1 cellular context compared by ENCODE assay signal in the genomic region with DNA sequence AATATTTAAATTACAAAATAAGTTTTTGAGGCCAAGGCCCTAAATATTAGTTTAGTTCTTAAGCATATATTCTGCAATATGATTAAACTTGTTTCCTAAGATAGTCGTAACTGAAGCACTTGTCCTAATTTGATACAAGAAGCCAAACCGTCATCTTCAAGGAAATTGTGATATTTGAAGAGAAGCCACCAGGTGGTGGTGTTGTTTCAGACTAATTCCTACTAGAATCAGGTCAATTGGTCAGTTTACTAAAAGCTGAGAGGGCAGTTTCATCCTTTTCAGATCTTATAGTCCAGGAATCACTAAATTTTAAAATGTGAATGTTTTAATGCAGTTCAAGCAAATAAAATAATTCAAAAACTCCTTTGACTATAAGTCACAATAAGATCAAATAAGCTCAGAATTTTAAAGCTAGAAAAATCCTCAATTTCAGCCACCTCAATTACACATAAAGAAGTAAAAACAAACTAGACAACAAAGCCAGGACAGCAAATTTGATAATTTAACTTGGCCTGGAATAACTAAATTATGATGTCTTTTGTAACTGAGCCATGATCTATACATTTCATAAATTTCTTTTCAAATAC.
TF ChIP-seq lines count a peak whose summit lies in the region.

No MANE protein-coding gene starts in this region.

TF ChIP-seq in HepG2, 621 proteins besides CTCF, POLR2A, EP300 and RAD21 (continued from another document and continues in another):
- TF ChIP-seq, protein P1, sequence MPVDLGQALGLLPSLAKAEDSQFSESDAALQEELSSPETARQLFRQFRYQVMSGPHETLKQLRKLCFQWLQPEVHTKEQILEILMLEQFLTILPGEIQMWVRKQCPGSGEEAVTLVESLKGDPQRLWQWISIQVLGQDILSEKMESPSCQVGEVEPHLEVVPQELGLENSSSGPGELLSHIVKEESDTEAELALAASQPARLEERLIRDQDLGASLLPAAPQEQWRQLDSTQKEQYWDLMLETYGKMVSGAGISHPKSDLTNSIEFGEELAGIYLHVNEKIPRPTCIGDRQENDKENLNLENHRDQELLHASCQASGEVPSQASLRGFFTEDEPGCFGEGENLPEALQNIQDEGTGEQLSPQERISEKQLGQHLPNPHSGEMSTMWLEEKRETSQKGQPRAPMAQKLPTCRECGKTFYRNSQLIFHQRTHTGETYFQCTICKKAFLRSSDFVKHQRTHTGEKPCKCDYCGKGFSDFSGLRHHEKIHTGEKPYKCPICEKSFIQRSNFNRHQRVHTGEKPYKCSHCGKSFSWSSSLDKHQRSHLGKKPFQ (CRISPR knock-in tag; IDR thresholded peaks at IDR 0.05; ENCODE audit: insufficient replicate concordance), result no peak
- TF ChIP-seq ZNF337 (CRISPR knock-in tag; IDR thresholded peaks at IDR 0.05; ENCODE audit: borderline replicate concordance, low read depth) (no peak), MAFF (IDR thresholded peaks at IDR 0.05; ENCODE audit: low read depth, low read length) (peak; percentile 78), ZBTB8A (CRISPR knock-in tag; IDR thresholded peaks at IDR 0.05; ENCODE audit: borderline replicate concordance, low read depth) (no peak), HNRNPUL1 (IDR thresholded peaks at IDR 0.05; ENCODE audit: low read depth, low read length) (no peak), XBP1 (CRISPR knock-in tag; IDR thresholded peaks at IDR 0.05) (no peak), POLR2AphosphoS5 (IDR thresholded peaks at IDR 0.05; ENCODE audit: low read depth, low read length) (no peak), ZNF382 (CRISPR knock-in tag; IDR thresholded peaks at IDR 0.05; ENCODE audit: borderline replicate concordance) (no peak), IKZF1 (IDR thresholded peaks at IDR 0.05) (no peak), SMC3 (IDR thresholded peaks at IDR 0.05; ENCODE audit: low read length) (peak; percentile 62), NRL (CRISPR knock-in tag; IDR thresholded peaks at IDR 0.05; ENCODE audit: borderline replicate concordance) (no peak), FOXA3 (CRISPR knock-in tag; IDR thresholded peaks at IDR 0.05) (peak; percentile 10; the same call in 1 of the 2 replicates), JUNB (CRISPR knock-in tag; IDR thresholded peaks at IDR 0.05; ENCODE audit: borderline replicate concordance) (no peak), PAF1 (CRISPR knock-in tag; IDR thresholded peaks at IDR 0.05) (no peak), SETDB1 (CRISPR knock-in tag; IDR thresholded peaks at IDR 0.05; ENCODE audit: borderline replicate concordance) (no peak), ZZZ3 (CRISPR knock-in tag; IDR thresholded peaks at IDR 0.05; ENCODE audit: borderline replicate concordance) (no peak), ZNF513 (CRISPR knock-in tag; conservative IDR thresholded peaks at IDR 0.05) (no peak), ZNF83 (CRISPR knock-in tag; IDR thresholded peaks at IDR 0.05; ENCODE audit: borderline replicate concordance) (no peak), ZNF550 (CRISPR knock-in tag; IDR thresholded peaks at IDR 0.05; ENCODE audit: borderline replicate concordance) (no peak), ZSCAN22 (CRISPR knock-in tag; IDR thresholded peaks at IDR 0.05) (no peak), ZNF878 (CRISPR knock-in tag; IDR thresholded peaks at IDR 0.05) (no peak), KLF6 (CRISPR knock-in tag; IDR thresholded peaks at IDR 0.05) (no peak), ZNF776 (CRISPR knock-in tag; IDR thresholded peaks at IDR 0.05) (no peak), EHMT2 (IDR thresholded peaks at IDR 0.05; ENCODE audit: borderline replicate concordance, low read depth, low read length) (no peak), KDM5B (CRISPR knock-in tag; IDR thresholded peaks at IDR 0.05; ENCODE audit: borderline replicate concordance) (no peak), ZNF431 (CRISPR knock-in tag; IDR thresholded peaks at IDR 0.05; ENCODE audit: borderline replicate concordance, low read depth) (no peak), GLI4 (CRISPR knock-in tag; IDR thresholded peaks at IDR 0.05; ENCODE audit: borderline replicate concordance) (no peak), MAFK (conservative IDR thresholded peaks at IDR 0.05 in 1 of 2, IDR thresholded peaks at IDR 0.05 in 1 of 2; ENCODE audit: low read length in 2 of 2) (peak; percentile 69 to 76)
- TF ChIP-seq, protein P2, sequence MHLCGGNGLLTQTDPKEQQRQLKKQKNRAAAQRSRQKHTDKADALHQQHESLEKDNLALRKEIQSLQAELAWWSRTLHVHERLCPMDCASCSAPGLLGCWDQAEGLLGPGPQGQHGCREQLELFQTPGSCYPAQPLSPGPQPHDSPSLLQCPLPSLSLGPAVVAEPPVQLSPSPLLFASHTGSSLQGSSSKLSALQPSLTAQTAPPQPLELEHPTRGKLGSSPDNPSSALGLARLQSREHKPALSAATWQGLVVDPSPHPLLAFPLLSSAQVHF (CRISPR knock-in tag; IDR thresholded peaks at IDR 0.05), result no peak
- TF ChIP-seq, protein P3, sequence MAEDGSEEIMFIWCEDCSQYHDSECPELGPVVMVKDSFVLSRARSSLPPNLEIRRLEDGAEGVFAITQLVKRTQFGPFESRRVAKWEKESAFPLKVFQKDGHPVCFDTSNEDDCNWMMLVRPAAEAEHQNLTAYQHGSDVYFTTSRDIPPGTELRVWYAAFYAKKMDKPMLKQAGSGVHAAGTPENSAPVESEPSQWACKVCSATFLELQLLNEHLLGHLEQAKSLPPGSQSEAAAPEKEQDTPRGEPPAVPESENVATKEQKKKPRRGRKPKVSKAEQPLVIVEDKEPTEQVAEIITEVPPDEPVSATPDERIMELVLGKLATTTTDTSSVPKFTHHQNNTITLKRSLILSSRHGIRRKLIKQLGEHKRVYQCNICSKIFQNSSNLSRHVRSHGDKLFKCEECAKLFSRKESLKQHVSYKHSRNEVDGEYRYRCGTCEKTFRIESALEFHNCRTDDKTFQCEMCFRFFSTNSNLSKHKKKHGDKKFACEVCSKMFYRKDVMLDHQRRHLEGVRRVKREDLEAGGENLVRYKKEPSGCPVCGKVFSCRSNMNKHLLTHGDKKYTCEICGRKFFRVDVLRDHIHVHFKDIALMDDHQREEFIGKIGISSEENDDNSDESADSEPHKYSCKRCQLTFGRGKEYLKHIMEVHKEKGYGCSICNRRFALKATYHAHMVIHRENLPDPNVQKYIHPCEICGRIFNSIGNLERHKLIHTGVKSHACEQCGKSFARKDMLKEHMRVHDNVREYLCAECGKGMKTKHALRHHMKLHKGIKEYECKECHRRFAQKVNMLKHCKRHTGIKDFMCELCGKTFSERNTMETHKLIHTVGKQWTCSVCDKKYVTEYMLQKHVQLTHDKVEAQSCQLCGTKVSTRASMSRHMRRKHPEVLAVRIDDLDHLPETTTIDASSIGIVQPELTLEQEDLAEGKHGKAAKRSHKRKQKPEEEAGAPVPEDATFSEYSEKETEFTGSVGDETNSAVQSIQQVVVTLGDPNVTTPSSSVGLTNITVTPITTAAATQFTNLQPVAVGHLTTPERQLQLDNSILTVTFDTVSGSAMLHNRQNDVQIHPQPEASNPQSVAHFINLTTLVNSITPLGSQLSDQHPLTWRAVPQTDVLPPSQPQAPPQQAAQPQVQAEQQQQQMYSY (CRISPR knock-in tag; IDR thresholded peaks at IDR 0.05), result no peak
- TF ChIP-seq, protein P4, sequence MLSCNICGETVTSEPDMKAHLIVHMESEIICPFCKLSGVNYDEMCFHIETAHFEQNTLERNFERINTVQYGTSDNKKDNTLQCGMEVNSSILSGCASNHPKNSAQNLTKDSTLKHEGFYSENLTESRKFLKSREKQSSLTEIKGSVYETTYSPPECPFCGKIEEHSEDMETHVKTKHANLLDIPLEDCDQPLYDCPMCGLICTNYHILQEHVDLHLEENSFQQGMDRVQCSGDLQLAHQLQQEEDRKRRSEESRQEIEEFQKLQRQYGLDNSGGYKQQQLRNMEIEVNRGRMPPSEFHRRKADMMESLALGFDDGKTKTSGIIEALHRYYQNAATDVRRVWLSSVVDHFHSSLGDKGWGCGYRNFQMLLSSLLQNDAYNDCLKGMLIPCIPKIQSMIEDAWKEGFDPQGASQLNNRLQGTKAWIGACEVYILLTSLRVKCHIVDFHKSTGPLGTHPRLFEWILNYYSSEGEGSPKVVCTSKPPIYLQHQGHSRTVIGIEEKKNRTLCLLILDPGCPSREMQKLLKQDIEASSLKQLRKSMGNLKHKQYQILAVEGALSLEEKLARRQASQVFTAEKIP (CRISPR knock-in tag; IDR thresholded peaks at IDR 0.05; ENCODE audit: borderline replicate concordance), result no peak
- TF ChIP-seq, protein P5, sequence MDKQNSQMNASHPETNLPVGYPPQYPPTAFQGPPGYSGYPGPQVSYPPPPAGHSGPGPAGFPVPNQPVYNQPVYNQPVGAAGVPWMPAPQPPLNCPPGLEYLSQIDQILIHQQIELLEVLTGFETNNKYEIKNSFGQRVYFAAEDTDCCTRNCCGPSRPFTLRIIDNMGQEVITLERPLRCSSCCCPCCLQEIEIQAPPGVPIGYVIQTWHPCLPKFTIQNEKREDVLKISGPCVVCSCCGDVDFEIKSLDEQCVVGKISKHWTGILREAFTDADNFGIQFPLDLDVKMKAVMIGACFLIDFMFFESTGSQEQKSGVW (CRISPR knock-in tag; IDR thresholded peaks at IDR 0.05; ENCODE audit: borderline replicate concordance), result no peak
- TF ChIP-seq, protein P6, sequence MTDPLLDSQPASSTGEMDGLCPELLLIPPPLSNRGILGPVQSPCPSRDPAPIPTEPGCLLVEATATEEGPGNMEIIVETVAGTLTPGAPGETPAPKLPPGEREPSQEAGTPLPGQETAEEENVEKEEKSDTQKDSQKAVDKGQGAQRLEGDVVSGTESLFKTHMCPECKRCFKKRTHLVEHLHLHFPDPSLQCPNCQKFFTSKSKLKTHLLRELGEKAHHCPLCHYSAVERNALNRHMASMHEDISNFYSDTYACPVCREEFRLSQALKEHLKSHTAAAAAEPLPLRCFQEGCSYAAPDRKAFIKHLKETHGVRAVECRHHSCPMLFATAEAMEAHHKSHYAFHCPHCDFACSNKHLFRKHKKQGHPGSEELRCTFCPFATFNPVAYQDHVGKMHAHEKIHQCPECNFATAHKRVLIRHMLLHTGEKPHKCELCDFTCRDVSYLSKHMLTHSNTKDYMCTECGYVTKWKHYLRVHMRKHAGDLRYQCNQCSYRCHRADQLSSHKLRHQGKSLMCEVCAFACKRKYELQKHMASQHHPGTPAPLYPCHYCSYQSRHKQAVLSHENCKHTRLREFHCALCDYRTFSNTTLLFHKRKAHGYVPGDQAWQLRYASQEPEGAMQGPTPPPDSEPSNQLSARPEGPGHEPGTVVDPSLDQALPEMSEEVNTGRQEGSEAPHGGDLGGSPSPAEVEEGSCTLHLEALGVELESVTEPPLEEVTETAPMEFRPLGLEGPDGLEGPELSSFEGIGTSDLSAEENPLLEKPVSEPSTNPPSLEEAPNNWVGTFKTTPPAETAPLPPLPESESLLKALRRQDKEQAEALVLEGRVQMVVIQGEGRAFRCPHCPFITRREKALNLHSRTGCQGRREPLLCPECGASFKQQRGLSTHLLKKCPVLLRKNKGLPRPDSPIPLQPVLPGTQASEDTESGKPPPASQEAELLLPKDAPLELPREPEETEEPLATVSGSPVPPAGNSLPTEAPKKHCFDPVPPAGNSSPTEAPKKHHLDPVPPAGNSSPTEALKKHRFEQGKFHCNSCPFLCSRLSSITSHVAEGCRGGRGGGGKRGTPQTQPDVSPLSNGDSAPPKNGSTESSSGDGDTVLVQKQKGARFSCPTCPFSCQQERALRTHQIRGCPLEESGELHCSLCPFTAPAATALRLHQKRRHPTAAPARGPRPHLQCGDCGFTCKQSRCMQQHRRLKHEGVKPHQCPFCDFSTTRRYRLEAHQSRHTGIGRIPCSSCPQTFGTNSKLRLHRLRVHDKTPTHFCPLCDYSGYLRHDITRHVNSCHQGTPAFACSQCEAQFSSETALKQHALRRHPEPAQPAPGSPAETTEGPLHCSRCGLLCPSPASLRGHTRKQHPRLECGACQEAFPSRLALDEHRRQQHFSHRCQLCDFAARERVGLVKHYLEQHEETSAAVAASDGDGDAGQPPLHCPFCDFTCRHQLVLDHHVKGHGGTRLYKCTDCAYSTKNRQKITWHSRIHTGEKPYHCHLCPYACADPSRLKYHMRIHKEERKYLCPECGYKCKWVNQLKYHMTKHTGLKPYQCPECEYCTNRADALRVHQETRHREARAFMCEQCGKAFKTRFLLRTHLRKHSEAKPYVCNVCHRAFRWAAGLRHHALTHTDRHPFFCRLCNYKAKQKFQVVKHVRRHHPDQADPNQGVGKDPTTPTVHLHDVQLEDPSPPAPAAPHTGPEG (CRISPR knock-in tag; IDR thresholded peaks at IDR 0.05), result no peak
- TF ChIP-seq, protein P7, sequence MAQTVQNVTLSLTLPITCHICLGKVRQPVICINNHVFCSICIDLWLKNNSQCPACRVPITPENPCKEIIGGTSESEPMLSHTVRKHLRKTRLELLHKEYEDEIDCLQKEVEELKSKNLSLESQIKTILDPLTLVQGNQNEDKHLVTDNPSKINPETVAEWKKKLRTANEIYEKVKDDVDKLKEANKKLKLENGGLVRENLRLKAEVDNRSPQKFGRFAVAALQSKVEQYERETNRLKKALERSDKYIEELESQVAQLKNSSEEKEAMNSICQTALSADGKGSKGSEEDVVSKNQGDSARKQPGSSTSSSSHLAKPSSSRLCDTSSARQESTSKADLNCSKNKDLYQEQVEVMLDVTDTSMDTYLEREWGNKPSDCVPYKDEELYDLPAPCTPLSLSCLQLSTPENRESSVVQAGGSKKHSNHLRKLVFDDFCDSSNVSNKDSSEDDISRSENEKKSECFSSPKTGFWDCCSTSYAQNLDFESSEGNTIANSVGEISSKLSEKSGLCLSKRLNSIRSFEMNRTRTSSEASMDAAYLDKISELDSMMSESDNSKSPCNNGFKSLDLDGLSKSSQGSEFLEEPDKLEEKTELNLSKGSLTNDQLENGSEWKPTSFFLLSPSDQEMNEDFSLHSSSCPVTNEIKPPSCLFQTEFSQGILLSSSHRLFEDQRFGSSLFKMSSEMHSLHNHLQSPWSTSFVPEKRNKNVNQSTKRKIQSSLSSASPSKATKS (CRISPR knock-in tag; IDR thresholded peaks at IDR 0.05), result no peak
- TF ChIP-seq, protein P8, sequence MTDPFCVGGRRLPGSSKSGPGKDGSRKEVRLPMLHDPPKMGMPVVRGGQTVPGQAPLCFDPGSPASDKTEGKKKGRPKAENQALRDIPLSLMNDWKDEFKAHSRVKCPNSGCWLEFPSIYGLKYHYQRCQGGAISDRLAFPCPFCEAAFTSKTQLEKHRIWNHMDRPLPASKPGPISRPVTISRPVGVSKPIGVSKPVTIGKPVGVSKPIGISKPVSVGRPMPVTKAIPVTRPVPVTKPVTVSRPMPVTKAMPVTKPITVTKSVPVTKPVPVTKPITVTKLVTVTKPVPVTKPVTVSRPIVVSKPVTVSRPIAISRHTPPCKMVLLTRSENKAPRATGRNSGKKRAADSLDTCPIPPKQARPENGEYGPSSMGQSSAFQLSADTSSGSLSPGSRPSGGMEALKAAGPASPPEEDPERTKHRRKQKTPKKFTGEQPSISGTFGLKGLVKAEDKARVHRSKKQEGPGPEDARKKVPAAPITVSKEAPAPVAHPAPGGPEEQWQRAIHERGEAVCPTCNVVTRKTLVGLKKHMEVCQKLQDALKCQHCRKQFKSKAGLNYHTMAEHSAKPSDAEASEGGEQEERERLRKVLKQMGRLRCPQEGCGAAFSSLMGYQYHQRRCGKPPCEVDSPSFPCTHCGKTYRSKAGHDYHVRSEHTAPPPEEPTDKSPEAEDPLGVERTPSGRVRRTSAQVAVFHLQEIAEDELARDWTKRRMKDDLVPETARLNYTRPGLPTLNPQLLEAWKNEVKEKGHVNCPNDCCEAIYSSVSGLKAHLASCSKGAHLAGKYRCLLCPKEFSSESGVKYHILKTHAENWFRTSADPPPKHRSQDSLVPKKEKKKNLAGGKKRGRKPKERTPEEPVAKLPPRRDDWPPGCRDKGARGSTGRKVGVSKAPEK (CRISPR knock-in tag; IDR thresholded peaks at IDR 0.05; ENCODE audit: borderline replicate concordance), result no peak
